12 cellular contexts compared by ENCODE assay signal in the genomic region with DNA sequence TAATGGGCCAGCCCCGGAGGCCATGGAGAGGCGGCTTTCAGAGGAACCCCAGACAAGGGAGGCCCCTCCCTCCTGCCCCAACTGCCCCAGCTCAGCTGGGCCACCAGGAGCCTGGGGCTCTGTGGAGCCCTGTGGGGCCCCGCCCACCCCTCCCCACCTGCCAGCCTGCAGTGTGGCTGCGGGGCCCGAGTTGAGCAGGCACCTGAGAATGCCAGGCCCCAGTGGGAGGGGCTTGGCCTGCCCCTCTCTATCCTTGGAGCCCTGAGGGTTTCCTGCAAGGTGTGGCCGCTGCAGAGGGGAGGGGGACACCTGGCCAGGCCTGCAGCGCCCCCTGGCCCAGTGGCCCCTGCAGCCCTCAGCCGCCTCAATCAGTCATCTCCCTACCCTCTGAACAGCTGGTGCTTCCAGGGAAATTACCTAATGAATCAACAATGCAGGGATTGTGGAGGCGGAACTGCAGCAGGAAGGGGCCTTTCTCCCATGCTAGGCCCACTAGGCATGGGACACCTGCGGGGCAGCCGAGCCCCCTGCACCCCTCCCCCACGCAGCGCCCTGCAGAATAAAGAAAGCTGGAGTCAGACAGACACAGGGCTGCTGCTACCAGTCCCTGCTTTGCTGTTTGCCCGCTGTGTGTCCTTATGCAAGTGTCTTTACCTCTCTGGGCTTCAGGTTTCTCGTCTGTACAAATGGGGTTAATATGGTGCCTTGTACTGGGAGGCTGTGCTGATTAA. TPM values are rescaled to one million over a fixed set of nuclear protein-coding genes. Genes with fewer than 3 reads are reported as not detected.
DNase-seq lines count a peak whose midpoint lies in the region; ATAC-seq, FAIRE-seq and TF ChIP-seq lines count a peak whose summit lies in the region.
"Had no signal": no experiment of that assay in that cellular context is flagged by ENCODE, and none has a peak within 500 bp of the region (broad histone marks: within the 10 kb centered on the region; RNA-seq: fewer than 3 reads in every experiment).

No MANE protein-coding gene starts in this region.

- H3K27ac Mint-ChIP-seq in effector memory CD8-positive, alpha-beta T cell: no peak overlapping the region
- H3K27ac Mint-ChIP-seq: natural killer cell treated with Interleukin-12 subunit alpha and Interleukin-12 subunit beta and Interleukin-15 and Interleukin-18, amount 100 ng/mL, for 72 hours had no signal

- no peak overlapping the region for H4K91ac ChIP-seq in H1 (replicated peaks; ENCODE audit: insufficient read length, low read length)

- no peak overlapping the region for H3K4me3 Mint-ChIP-seq in effector memory CD8-positive, alpha-beta T cell
- H3K4me3 Mint-ChIP-seq: natural killer cell treated with Interleukin-12 subunit alpha and Interleukin-12 subunit beta and Interleukin-15 and Interleukin-18, amount 100 ng/mL, for 72 hours had no signal

- H2BK20ac ChIP-seq in H1 (ENCODE audit: low read length): peak overlapping the region; percentile 98

- TF ChIP-seq EP300 in H1 (IDR thresholded peaks at IDR 0.05; ENCODE audit: borderline replicate concordance in 1 of 2, low read depth in 2 of 2, low read length in 2 of 2): no peak

- no peak overlapping the region for H3K9ac ChIP-seq in H1 (replicated peaks in 1 of 4; ENCODE audit: extremely low read depth in 1 of 4, low read depth in 3 of 4, low read length in 3 of 4)

- peak overlapping the region in 1 of 2 experiments; percentile 15; a peak in 1 of 4 replicates for H3K4me2 ChIP-seq in H1 (ENCODE audit: insufficient read depth in 1 of 2, low read depth in 2 of 2, low read length in 2 of 2)

- no peak overlapping the region for H3K56ac ChIP-seq in H1 (replicated peaks; ENCODE audit: insufficient read length, low read depth, low read length)

- H3K36me3 Mint-ChIP-seq in effector memory CD8-positive, alpha-beta T cell (ENCODE audit: insufficient read depth): no peaks in the 10 kb centered on the region
- H3K36me3 Mint-ChIP-seq: natural killer cell treated with Interleukin-12 subunit alpha and Interleukin-12 subunit beta and Interleukin-15 and Interleukin-18, amount 100 ng/mL, for 72 hours had no signal

- H3K14ac ChIP-seq in H1 (ENCODE audit: insufficient read length): no peak overlapping the region

- intact Hi-C loops in pancreas (cut with DNase I): no loop called here

- peaks cover 4% of the 10 kb centered on the region; the same call in 1 of the 2 replicates for H3K27me3 ChIP-seq in H7 (ENCODE audit: control insufficient read depth, insufficient read depth, low read length)
- H3K27me3 ChIP-seq in H1 (replicated peaks in 1 of 4; ENCODE audit: control insufficient read depth in 3 of 4, extremely low read depth in 1 of 4, insufficient read depth in 3 of 4, low read length in 3 of 4): peaks cover 0 to 6% (median 2%) of the 10 kb centered on the region in 4 experiments; a peak in 3 of 7 replicates
- H3K27me3 ChIP-seq in pancreas: no peaks in the 10 kb centered on the region

- peak in 2 of 3 experiments; percentile 62 to 81; a peak in 3 of 4 replicates for TF ChIP-seq CTCF in H1 (IDR thresholded peaks at IDR 0.05; ENCODE audit: control extremely low read depth in 1 of 3, insufficient read depth in 1 of 3, low read depth in 1 of 3, low read length in 3 of 3)
- TF ChIP-seq CTCF in pancreas (IDR thresholded peaks at IDR 0.05): no peak

- H2BK12ac ChIP-seq in H1 (ENCODE audit: low read depth, low read length): 0 out of 2 replicates have a peak overlapping the region, but pooled peaks have one; percentile 96

- no peak for TF ChIP-seq POLR2A in H1 (IDR thresholded peaks at IDR 0.05; ENCODE audit: control extremely low read depth in 1 of 2, low read depth in 2 of 2, low read length in 2 of 2)

- no peaks in the 10 kb centered on the region for H3K9me3 Mint-ChIP-seq in effector memory CD8-positive, alpha-beta T cell
- H3K9me3 Mint-ChIP-seq: natural killer cell treated with Interleukin-12 subunit alpha and Interleukin-12 subunit beta and Interleukin-15 and Interleukin-18, amount 100 ng/mL, for 72 hours had no signal

- peak overlapping the region; percentile 9; the same call in 1 of the 2 replicates for H3K18ac ChIP-seq in H1 (ENCODE audit: extremely low read depth, low read length)

- peak overlapping the region; percentile 67; the same call in 1 of the 2 replicates for H2BK5ac ChIP-seq in H1 (ENCODE audit: low read depth, low read length)

- peak; percentile 99 for DNase-seq in H7
- peak; percentile 16 for DNase-seq in NCI-H748 treated with DMSO at 0.1 percent for 48 hours (lab: John Stamatoyannopoulos, UW)
- peak; percentile 84 to 90 for DNase-seq in H1 (ENCODE audit: low read depth in 1 of 2, low spot score in 2 of 2)
- DNase-seq in pancreas: peak in 3 of 6 donors; percentile 21 to 68 (median 25)
- no peak for DNase-seq in effector memory CD8-positive, alpha-beta T cell
- DNase-seq: NCI-H1105; stimulated activated CD4-positive, alpha-beta T cell treated with anti-CD3 and anti-CD28 coated beads, Interleukin-4, amount 100 ng/mL, for 4 hours had no signal

- no peaks in the 10 kb centered on the region for H4K20me1 ChIP-seq in H1 (replicated peaks in 1 of 2; ENCODE audit: control insufficient read depth in 1 of 2, insufficient read depth in 2 of 2, low read length in 2 of 2)

- no peak overlapping the region for H2AK5ac ChIP-seq in H1 (ENCODE audit: low read depth, low read length)

- H3K36me3 ChIP-seq in H7 (replicated peaks; ENCODE audit: control insufficient read depth, insufficient read depth, low read length) (no peaks in the 10 kb centered on the region), H1 (ENCODE audit: control insufficient read depth in 2 of 4, insufficient read depth in 4 of 4, low read length in 3 of 4) (no peaks in the 10 kb centered on the region; a peak in 1 of 8 replicates), pancreas (no peaks in the 10 kb centered on the region)
- H3K36me3 ChIP-seq: thoracic aorta had no signal

- no peak overlapping the region for H4K5ac ChIP-seq in H1 (ENCODE audit: insufficient read length, low read depth, low read length)

- H3K27ac ChIP-seq in H1 (ENCODE audit: low read depth, low read length) (no peak overlapping the region), pancreas (peak overlapping the region in 2 of 4 donors; percentile 41 to 67)
- H3K27ac ChIP-seq: thoracic aorta had no signal

- POLR2A ChIA-PET in H1 (lab: Charles Lee; ENCODE audit: partially characterized antibody): interaction anchor here (1.1 to 2.5 kb wide), 4 partner anchors 11 to 42 kb away, joined by 3 to 6 read pairs (median 3); no protein-coding TSS in a partner anchor

- no peak overlapping the region for H3K23ac ChIP-seq in H1 (ENCODE audit: insufficient read length)

- peak; percentile 50 to 69 (median 61) for ATAC-seq in pancreas
- ATAC-seq in GM21390 (IDR thresholded peaks at IDR 0.05; ENCODE audit: unreplicated experiment): no peak
- ATAC-seq in GM21381 (IDR thresholded peaks at IDR 0.05; ENCODE audit: unreplicated experiment): no peak
- no peak for ATAC-seq in effector memory CD8-positive, alpha-beta T cell (replicated peaks)

- no peak overlapping the region for H4K8ac ChIP-seq in H1 (ENCODE audit: extremely low read depth, insufficient read depth, low read length)

- no peak overlapping the region for H3K4me3 ChIP-seq in H7 (ENCODE audit: insufficient read depth, low read depth, low read length)
- H3K4me3 ChIP-seq in H1 (ENCODE audit: extremely low read depth in 1 of 4, insufficient read depth in 2 of 4, low read depth in 3 of 4, low read length in 4 of 4): no peak overlapping the region; a peak in 1 of 8 replicates
- H3K4me3 ChIP-seq in pancreas: no peak overlapping the region
- H3K4me3 ChIP-seq: thoracic aorta had no signal

- peak; percentile 19 for FAIRE-seq in H1 (lab: Jason Lieb, UNC)
- FAIRE-seq in pancreas (lab: Jason Lieb, UNC): no peak

- H2BK15ac ChIP-seq in H1 (ENCODE audit: low read length): no peak overlapping the region; the same call in 1 of the 2 replicates

- peaks cover 11 to 41% (median 30%) of the 10 kb centered on the region in 4 experiments for H3K4me1 ChIP-seq in H1 (replicated peaks in 1 of 4; ENCODE audit: control insufficient read depth in 3 of 4, insufficient read depth in 4 of 4, low read length in 3 of 4)
- H3K4me1 ChIP-seq in pancreas: peaks cover 10 to 15% (median 14%) of the 10 kb centered on the region in 3 donors

- CTCF ChIA-PET in H1 (lab: Charles Lee; ENCODE audit: partially characterized antibody): interaction anchor here (0.7 to 6.2 kb wide), 24 partner anchors 9 to 154 kb away, joined by 3 to 67 read pairs (median 6); no protein-coding TSS in a partner anchor

- 0 out of 2 replicates have a peak, but pooled peaks cover 2% of the 10 kb centered on the region for H3K23me2 ChIP-seq in H1 (ENCODE audit: low read depth, low read length)

- no peak overlapping the region for H2AFZ ChIP-seq in H1 (ENCODE audit: low read length)

- peaks cover 3 to 6% of the 10 kb centered on the region in 2 donors for H3K4me1 Mint-ChIP-seq in effector memory CD8-positive, alpha-beta T cell (ENCODE audit: low read depth in 2 of 2)

- TF ChIP-seq RAD21 in H1 (IDR thresholded peaks at IDR 0.05 in 1 of 2, conservative IDR thresholded peaks at IDR 0.05 in 1 of 2; ENCODE audit: low read depth in 2 of 2, low read length in 2 of 2): peak; percentile 62 to 75

- H3K4ac ChIP-seq in H1 (replicated peaks; ENCODE audit: insufficient read length, low read depth, low read length): no peak overlapping the region

- no peak overlapping the region for H2BK120ac ChIP-seq in H1 (replicated peaks; ENCODE audit: low read depth, low read length)

- peaks cover 39 to 40% of the 10 kb centered on the region in 2 donors for H3K27me3 Mint-ChIP-seq in effector memory CD8-positive, alpha-beta T cell

- H3K9me3 ChIP-seq in H1 (ENCODE audit: insufficient read depth in 2 of 2, low read depth in 1 of 2, low read length in 1 of 2) (no peaks in the 10 kb centered on the region), pancreas (no peaks in the 10 kb centered on the region)
- H3K9me3 ChIP-seq: thoracic aorta had no signal

- 24% methylated on average over 15 of the region's 15 CpGs; no CpG with 5 or more reads in 1 of the 2 experiments for WGBS in H1 (ENCODE audit: extremely low coverage in 1 of 2, insufficient coverage in 1 of 2, insufficient read length in 1 of 2, insufficient replicate concordance in 2 of 2, low coverage in 1 of 2, low lambda C conversion rate in 2 of 2, missing lambda C conversion rate in 1 of 2), 2 experiments
- WGBS in pancreas, 2 donors: 47 to 58% methylated on average over 14 to 15 of the region's 15 CpGs

- no peaks in the 10 kb centered on the region for H3K79me2 ChIP-seq in H1 (ENCODE audit: control insufficient read depth in 1 of 2, insufficient read depth in 2 of 2, low read length in 2 of 2)

- no peaks in the 10 kb centered on the region for H3K79me1 ChIP-seq in H1 (ENCODE audit: low read depth, low read length)

RNA-seq across cellular contexts. Expression of a gene that starts 48.0 kb away (rescaled TPM):
- 8.7 and 16.7 TPM in 2 replicates for total RNA-seq in H7 (2014; rRNA removed; shearing (Covaris generic))
- 0.37 and 0.52 TPM in 2 replicates for total RNA-seq in H1 (2021; fragmentation: NEBNext Ultra II Directional; extraction: Animal tissue kit (Norgen Biotek cat#: 25700))
- 0.09 and 0.17 TPM in 2 replicates for polyA plus RNA-seq in H1 (2011; rRNA removed)
- polyA plus RNA-seq in H1 (2011; cell fraction: cytosol; rRNA removed): 0.17 TPM
- 0.24 TPM for polyA plus RNA-seq in H1 (2011; cell fraction: nucleus; rRNA removed)
- polyA plus RNA-seq in H1 (2012, experiment 1 of 2): 0.17 to 0.24 TPM (median 0.20 TPM) in 4 replicates
- 0.16 TPM for polyA plus RNA-seq in H1 (2012, experiment 2 of 2)
- 0.18 TPM for polyA plus RNA-seq in H1 (2013, experiment 1 of 2)
- polyA plus RNA-seq in H1 (2013, experiment 2 of 2): 0.22 TPM
- 0.07 and 0.16 TPM in 2 replicates for polyA minus RNA-seq in H1 (2011; rRNA and poly(A)+ RNA removed)
- polyA minus RNA-seq in H1 (2011; cell fraction: cytosol; rRNA and poly(A)+ RNA removed): 0.44 TPM
- 0.10 TPM for polyA minus RNA-seq in H1 (2011; cell fraction: nucleus; rRNA and poly(A)+ RNA removed)
- total RNA-seq in pancreas: 1 to 10 TPM in 1 of 6 donors, under 1 TPM in 5; 0.14 to 1.2 (median 0.62) TPM
- polyA plus RNA-seq in pancreas: under 1 TPM; 0.05 to 0.30 TPM
- total RNA-seq: activated CD8-positive, alpha-beta memory T cell treated with anti-CD3 and anti-CD28 coated beads for 36 hours; natural killer cell treated with Interleukin-12 subunit alpha and Interleukin-12 subunit beta and Interleukin-15 and Interleukin-18, amount 100 ng/mL, for 72 hours; thoracic aorta had no signal

Comparison
In these comparisons a context has a peak if more than half of its experiments do, and no peak if none do; other contexts are left out.
1. DNase-seq: peak in H7 (single experiment), NCI-H748 treated with DMSO at 0.1 percent for 48 hours (single experiment) and H1 (2 of 2); none in effector memory CD8-positive, alpha-beta T cell (0 of 3).
2. CTCF ChIP-seq: peak in H1 (2 of 3); none in pancreas (0 of 4).
3. ATAC-seq: peak in pancreas (4 of 4); none in GM21390 (single experiment), GM21381 (single experiment) and effector memory CD8-positive, alpha-beta T cell (single experiment).